In the genomic region with DNA sequence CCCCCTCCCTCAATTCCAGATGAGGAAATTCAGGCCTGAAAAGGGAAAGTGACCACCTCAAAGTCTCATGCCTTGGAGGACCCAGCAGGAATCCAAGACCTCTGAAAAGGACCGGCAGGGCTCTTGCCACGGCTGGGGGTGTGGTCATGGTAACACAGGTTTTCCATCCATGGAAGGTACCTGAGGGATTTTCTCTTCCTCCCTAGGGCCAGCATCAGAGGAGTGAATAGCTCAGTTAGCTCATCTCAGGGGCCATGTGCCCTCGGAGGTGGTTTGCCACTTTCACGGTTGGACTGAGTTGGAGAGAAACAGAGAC, we compare ENCODE assay signal across 9 cellular contexts. TPM values are rescaled to one million over a fixed set of nuclear protein-coding genes. Genes with fewer than 3 reads are reported as not detected.
DNase-seq lines count a peak whose midpoint lies in the region; ATAC-seq, FAIRE-seq and TF ChIP-seq lines count a peak whose summit lies in the region.
"Had no signal": no experiment of that assay in that cellular context is flagged by ENCODE, and none has a peak within 500 bp of the region (broad histone marks: within the 10 kb centered on the region; RNA-seq: fewer than 3 reads in every experiment).

No MANE protein-coding gene starts in this region.

- no peaks in the 10 kb centered on the region for H3K9me3 Mint-ChIP-seq in activated T-cell treated with anti-CD3 and anti-CD28 coated beads, Interleukin-2, amount 50 U/mL, for 72 hours
- H3K9me3 Mint-ChIP-seq in T-helper 2 cell treated with Interferon-gamma antibody and Interleukin-4, amounts not matched to agents 5 μg/mL and 100 μg/mL, for 36 hours = no peaks in the 10 kb centered on the region

- H3K27me3 ChIP-seq in tibial artery = peaks cover 0 to 70% of the 10 kb centered on the region in 2 donors

- intact Hi-C loops in kidney (cut with DNase I) (no loop called here), tibial artery (cut with DNase I; ENCODE audit: low total_unique reads) (no loop called here)

- peak overlapping the region; percentile 86 to 93 for H3K4me3 Mint-ChIP-seq in activated T-cell treated with anti-CD3 and anti-CD28 coated beads, Interleukin-2, amount 50 U/mL, for 72 hours
- H3K4me3 Mint-ChIP-seq in T-helper 2 cell treated with Interferon-gamma antibody and Interleukin-4, amounts not matched to agents 5 μg/mL and 100 μg/mL, for 36 hours = peak overlapping the region; percentile 93

- no peak overlapping the region for H3K27ac Mint-ChIP-seq in activated T-cell treated with anti-CD3 and anti-CD28 coated beads, Interleukin-2, amount 50 U/mL, for 72 hours
- H3K27ac Mint-ChIP-seq in T-helper 2 cell treated with Interferon-gamma antibody and Interleukin-4, amounts not matched to agents 5 μg/mL and 100 μg/mL, for 36 hours = peak overlapping the region; percentile 74

- H3K4me3 ChIP-seq in kidney (ENCODE audit: low read length in 2 of 2) = peak overlapping the region; percentile 76 to 83
- peak overlapping the region; percentile 51 to 66 for H3K4me3 ChIP-seq in tibial artery

- H3K9ac ChIP-seq in kidney (ENCODE audit: low read length in 2 of 2) = peak overlapping the region in 1 of 2 donors; percentile 80

- peaks cover 2% of the 10 kb centered on the region in 2 donors for H3K36me3 Mint-ChIP-seq in activated T-cell treated with anti-CD3 and anti-CD28 coated beads, Interleukin-2, amount 50 U/mL, for 72 hours (ENCODE audit: insufficient read depth in 2 of 2)
- peaks cover 13% of the 10 kb centered on the region for H3K36me3 Mint-ChIP-seq in T-helper 2 cell treated with Interferon-gamma antibody and Interleukin-4, amounts not matched to agents 5 μg/mL and 100 μg/mL, for 36 hours (ENCODE audit: low read depth)

- H3K27ac ChIP-seq in kidney (ENCODE audit: low read depth in 2 of 2, low read length in 2 of 2) (peak overlapping the region; percentile 74), tibial artery (peak overlapping the region in 1 of 2 donors; percentile 43)

- H3K9me3 ChIP-seq in kidney (ENCODE audit: control insufficient read depth in 1 of 2, low read length in 2 of 2) (no peaks in the 10 kb centered on the region), tibial artery (no peaks in the 10 kb centered on the region)

- TF ChIP-seq CTCF in kidney (IDR thresholded peaks at IDR 0.05; ENCODE audit: borderline replicate concordance, extremely low read depth, insufficient read depth) (no peak), tibial artery (IDR thresholded peaks at IDR 0.05) (no peak)

- H3K4me1 ChIP-seq in kidney (ENCODE audit: control insufficient read depth in 1 of 2, insufficient read depth in 1 of 2, low read depth in 1 of 2, low read length in 2 of 2) = peaks cover 8 to 27% of the 10 kb centered on the region in 2 donors
- H3K4me1 ChIP-seq in tibial artery = peaks cover 0 to 24% (median 14%) of the 10 kb centered on the region in 4 donors

- peaks cover 77% of the 10 kb centered on the region for H3K4me1 Mint-ChIP-seq in activated T-cell treated with anti-CD3 and anti-CD28 coated beads, Interleukin-2, amount 50 U/mL, for 72 hours (ENCODE audit: low read depth)
- peaks cover 67% of the 10 kb centered on the region for H3K4me1 Mint-ChIP-seq in T-helper 2 cell treated with Interferon-gamma antibody and Interleukin-4, amounts not matched to agents 5 μg/mL and 100 μg/mL, for 36 hours (ENCODE audit: low read depth)

- no peak for FAIRE-seq in kidney (lab: Jason Lieb, UNC)

- H3K36me3 ChIP-seq in kidney (ENCODE audit: control insufficient read depth in 1 of 2, insufficient read depth in 2 of 2, low read length in 2 of 2) (no peaks in the 10 kb centered on the region), tibial artery (no peaks in the 10 kb centered on the region)

- peaks cover 88% of the 10 kb centered on the region for H3K27me3 Mint-ChIP-seq in activated T-cell treated with anti-CD3 and anti-CD28 coated beads, Interleukin-2, amount 50 U/mL, for 72 hours (ENCODE audit: low read depth)
- H3K27me3 Mint-ChIP-seq in T-helper 2 cell treated with Interferon-gamma antibody and Interleukin-4, amounts not matched to agents 5 μg/mL and 100 μg/mL, for 36 hours (ENCODE audit: low read depth) = peaks cover 10% of the 10 kb centered on the region

- ATAC-seq in activated T-cell treated with anti-CD3 and anti-CD28 coated beads, Interleukin-2, amount 50 U/mL, for 72 hours (replicated peaks in 1 of 2) = no peak
- no peak for ATAC-seq in GM21360 (IDR thresholded peaks at IDR 0.05; ENCODE audit: unreplicated experiment)

- no peak for DNase-seq in activated T-cell treated with anti-CD3 and anti-CD28 coated beads, Interleukin-2, amount 50 U/mL, for 72 hours
- DNase-seq in activated T-cell treated with anti-CD3 and anti-CD28 coated beads, Interleukin-2, amount 50 U/mL, for 48 hours = no peak
- no peak for DNase-seq in T-helper 2 cell treated with Interferon-gamma antibody and Interleukin-4, amounts not matched to agents 5 μg/mL and 100 μg/mL, for 36 hours (ENCODE audit: low spot score)
- DNase-seq in kidney (no peak), tibial artery (no peak), NCI-H2227 (lab: John Stamatoyannopoulos, UW; ENCODE audit: unreplicated experiment) (no peak), cortex of kidney (lab: John Stamatoyannopoulos, UW) (no peak)
- DNase-seq: SIG-M5 had no signal

RNA-seq across cellular contexts. Expression of a gene that starts 1.3 kb away (rescaled TPM):
- 1 to 10 TPM; 3.1 to 7.2 TPM for total RNA-seq in activated T-cell treated with anti-CD3 and anti-CD28 coated beads, Interleukin-2, amount 50 U/mL, for 72 hours
- total RNA-seq in kidney = 50.5 TPM
- polyA plus RNA-seq in kidney (ENCODE audit: insufficient read depth, low read depth, low replicate concordance) = 8.3 TPM

RNA-seq across cellular contexts. Expression of a gene that starts 59.7 kb away (rescaled TPM):
- total RNA-seq in activated T-cell treated with anti-CD3 and anti-CD28 coated beads, Interleukin-2, amount 50 U/mL, for 72 hours = under 1 TPM in 1 of 2 donors, not detected in 1; 0.60 TPM
- total RNA-seq in kidney = 0.19 TPM
- polyA plus RNA-seq in kidney (ENCODE audit: insufficient read depth, low read depth, low replicate concordance) = not detected
